Comparison of ENCODE assay signal across 21 cellular contexts in the genomic region with DNA sequence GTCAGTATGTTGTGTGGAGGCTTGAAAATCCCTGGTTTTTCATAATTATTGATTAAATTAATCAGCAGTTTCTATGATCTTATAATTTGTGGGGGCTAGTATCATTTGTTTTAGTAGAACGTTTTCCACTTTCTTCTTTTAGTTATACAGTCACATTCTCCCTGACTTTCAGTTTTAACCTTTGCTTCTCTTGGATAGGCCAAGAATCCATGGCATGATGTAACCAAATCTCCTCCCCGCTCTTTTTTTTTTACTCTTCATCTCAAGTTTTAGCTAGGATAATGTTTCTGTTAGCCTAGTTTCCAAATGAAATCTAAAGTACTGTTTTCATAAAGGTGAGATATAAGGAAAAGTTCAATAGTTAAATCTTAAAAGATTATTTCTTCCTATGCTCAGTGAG.
A peak's percentile ranks its signal among the peaks of the same experiment; 100 is the strongest.
DNase-seq lines count a peak whose midpoint lies in the region; ATAC-seq and TF ChIP-seq lines count a peak whose summit lies in the region.
"Had no signal": no experiment of that assay in that cellular context is flagged by ENCODE, and none has a peak within 500 bp of the region (broad histone marks: within the 10 kb centered on the region; RNA-seq: fewer than 3 reads in every experiment).

No MANE protein-coding gene starts in this region.

- WGBS in psoas muscle, 3 donors, result 22 to 34% (median 31%) methylated on average over 2 of the region's 2 CpGs

- H3K4me1 ChIP-seq in psoas muscle, result peaks cover 24% of the 10 kb centered on the region
- H3K4me1 ChIP-seq: Caco-2 had no signal

- peak overlapping the region; percentile 12 for H3K27ac ChIP-seq in psoas muscle
- H3K27ac ChIP-seq: C4-2B had no signal

- no peak for TF ChIP-seq CTCF in psoas muscle (IDR thresholded peaks at IDR 0.05)

- no peaks in the 10 kb centered on the region for H3K36me3 ChIP-seq in psoas muscle (ENCODE audit: insufficient read depth in 1 of 2, low read depth in 1 of 2)

- ATAC-seq in psoas muscle (no peak), GM19455 (IDR thresholded peaks at IDR 0.05; ENCODE audit: unreplicated experiment) (no peak)
- ATAC-seq: GM12878, HCT116 had no signal

- H3K4me3 ChIP-seq in psoas muscle, result peak overlapping the region; percentile 19
- H3K4me3 ChIP-seq: GM12878 had no signal

- H3K27me3 ChIP-seq in psoas muscle (ENCODE audit: insufficient read depth in 3 of 3, low read length in 2 of 3), result no peaks in the 10 kb centered on the region

- intact Hi-C loops in psoas muscle (cut with DNase I), result no loop called here

- H3K9me3 ChIP-seq in psoas muscle, result no peaks in the 10 kb centered on the region
- H3K9me3 ChIP-seq: Caco-2 had no signal

- peak; percentile 6 for DNase-seq in GM03348 (ENCODE audit: low spot score)
- DNase-seq in amniotic epithelial cell (ENCODE audit: low read depth), result peak; percentile 3
- DNase-seq in fibroblast of peridontal ligament (ENCODE audit: extremely low read depth), result peak; percentile 54
- DNase-seq in psoas muscle, result no peak
- DNase-seq in activated CD4-positive, CD25-positive, alpha-beta regulatory T cell (lab: John Stamatoyannopoulos, UW), result no peak
- DNase-seq in activated CD8-positive, alpha-beta memory T cell treated with anti-CD3 and anti-CD28 coated beads, Interleukin-2, amount 50 U/mL, for 4 hours, result no peak
- DNase-seq: ACHN; AML-193; Caco-2; CD4-positive, alpha-beta T cell; DMS153; DMS79; GF-D8; GOT3; H7; HFFc6; KBM-7 had no signal

Comparison
In these comparisons a context has a peak if more than half of its experiments do, and no peak if none do; other contexts are left out.
1. DNase-seq: peak in GM03348 (single experiment), amniotic epithelial cell (single experiment) and fibroblast of peridontal ligament (single experiment); none in psoas muscle (0 of 2), activated CD4-positive, CD25-positive, alpha-beta regulatory T cell (0 of 4) and activated CD8-positive, alpha-beta memory T cell treated with anti-CD3 and anti-CD28 coated beads, Interleukin-2, amount 50 U/mL, for 4 hours (single experiment).